ENCODE assay signal across 7 cellular contexts in the genomic region with DNA sequence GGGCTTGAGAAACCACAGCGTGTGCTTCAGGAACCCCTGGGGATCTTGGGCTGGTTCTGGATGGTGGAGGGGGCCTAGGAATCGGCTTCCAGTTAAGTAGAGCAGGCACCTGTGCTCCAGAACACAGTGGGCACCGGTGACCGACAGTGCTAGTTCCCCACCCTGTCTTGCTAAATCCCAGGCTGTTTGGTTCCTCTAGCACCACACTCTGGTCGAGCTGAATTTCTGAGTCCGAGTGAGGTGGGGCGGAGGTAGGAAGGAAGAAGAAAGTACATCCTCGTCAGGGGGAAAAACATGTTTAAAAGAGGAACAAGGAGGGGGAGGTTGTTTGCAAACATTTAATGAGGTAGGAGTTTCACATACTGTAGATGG.
A peak's percentile ranks its signal among the peaks of the same experiment; 100 is the strongest.
DNase-seq lines count a peak whose midpoint lies in the region; ATAC-seq and TF ChIP-seq lines count a peak whose summit lies in the region.

No MANE protein-coding gene starts in this region.

- peak; percentile 55 for TF ChIP-seq CTCF in OCI-LY3 (IDR thresholded peaks at IDR 0.05; ENCODE audit: low read depth, low read length)

- peak overlapping the region; percentile 92 for H3K4me2 ChIP-seq in OCI-LY3 (ENCODE audit: low read length)

- ATAC-seq in GM18909 (IDR thresholded peaks at IDR 0.05; ENCODE audit: poor library complexity, unreplicated experiment) (peak; percentile 32), HG02623 (IDR thresholded peaks at IDR 0.05; ENCODE audit: unreplicated experiment) (peak; percentile 19)

- no peaks in the 10 kb centered on the region for H3K27me3 ChIP-seq in OCI-LY3 (ENCODE audit: low read depth, low read length)
- no peaks in the 10 kb centered on the region for H3K27me3 ChIP-seq in effector memory CD4-positive, alpha-beta T cell (replicated peaks; ENCODE audit: control insufficient read depth, insufficient read depth, low read length, poor library complexity, severe bottlenecking)

- no peak for DNase-seq in effector memory CD4-positive, alpha-beta T cell
- DNase-seq in cerebellar nuclear complex (lab: John Stamatoyannopoulos, UW) (no peak), KG1 (lab: John Stamatoyannopoulos, UW) (no peak)

- peak overlapping the region; percentile 96 for H3K9ac ChIP-seq in OCI-LY3 (ENCODE audit: low read length)

- peaks cover 99% of the 10 kb centered on the region for H3K4me1 ChIP-seq in OCI-LY3 (ENCODE audit: low read length)
- H3K4me1 ChIP-seq in effector memory CD4-positive, alpha-beta T cell (ENCODE audit: control insufficient read depth, insufficient read depth, low read length, poor library complexity, severe bottlenecking), result peaks cover 87% of the 10 kb centered on the region

- H3K4me3 ChIP-seq in OCI-LY3 (ENCODE audit: low read length) (peak overlapping the region; percentile 69), skin epidermis (peak overlapping the region in 1 of 7 experiments; percentile 0)
- H3K4me3 ChIP-seq in effector memory CD4-positive, alpha-beta T cell (ENCODE audit: insufficient read depth, low read depth, low read length, poor library complexity, severe bottlenecking), result peak overlapping the region; percentile 19

- no peaks in the 10 kb centered on the region for H3K9me3 ChIP-seq in OCI-LY3 (ENCODE audit: insufficient read depth, low read length)
- H3K9me3 ChIP-seq in effector memory CD4-positive, alpha-beta T cell (ENCODE audit: control insufficient read depth, low read length), result no peaks in the 10 kb centered on the region

- H3K79me2 ChIP-seq in OCI-LY3 (ENCODE audit: low read length), result peaks cover 85% of the 10 kb centered on the region

- peaks cover 28% of the 10 kb centered on the region for H3K36me3 ChIP-seq in OCI-LY3 (replicated peaks; ENCODE audit: low read depth, low read length)
- H3K36me3 ChIP-seq in effector memory CD4-positive, alpha-beta T cell (ENCODE audit: control insufficient read depth, insufficient read depth, low read length), result no peaks in the 10 kb centered on the region

- peak overlapping the region; percentile 98 for H3K27ac ChIP-seq in OCI-LY3 (ENCODE audit: low read length)
- peak overlapping the region; percentile 93 for H3K27ac ChIP-seq in effector memory CD4-positive, alpha-beta T cell (ENCODE audit: insufficient read depth, low read length, poor library complexity, severe bottlenecking)
- H3K27ac ChIP-seq in skin epidermis, result peak overlapping the region in 20 of 21 experiments; percentile 56 to 99 (median 86)

- no peak overlapping the region for H2AFZ ChIP-seq in OCI-LY3 (ENCODE audit: low read depth, low read length)

- no peaks in the 10 kb centered on the region for H4K20me1 ChIP-seq in OCI-LY3 (ENCODE audit: insufficient read depth, low read length)
